In the genomic region with DNA sequence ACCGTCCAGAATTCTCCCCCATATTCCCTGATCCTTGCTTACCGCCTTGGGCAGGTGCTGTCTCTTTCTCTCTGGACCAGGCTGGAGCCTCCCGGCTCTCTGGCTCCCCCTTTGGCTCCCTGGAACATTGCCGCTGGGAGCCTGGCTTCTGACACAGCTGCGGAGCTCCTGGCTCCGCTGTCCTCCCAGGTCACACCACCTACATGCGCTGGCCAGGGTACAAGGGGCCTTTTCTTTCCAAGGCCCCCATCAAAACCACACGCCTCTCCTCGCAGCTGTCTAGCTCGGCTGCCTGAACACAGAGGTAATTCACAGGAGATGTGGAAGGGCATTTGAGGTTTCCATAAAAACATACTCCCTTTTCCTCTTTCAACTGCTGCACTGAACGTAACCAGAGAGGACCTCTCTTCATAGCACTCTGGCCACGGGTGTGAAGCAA, we compare ENCODE assay signal across 8 cellular contexts. TPM values are rescaled to one million over a fixed set of nuclear protein-coding genes. Genes with fewer than 3 reads are reported as not detected.
A peak's percentile ranks its signal among the peaks of the same experiment; 100 is the strongest.
DNase-seq lines count a peak whose midpoint lies in the region; ATAC-seq, FAIRE-seq and TF ChIP-seq lines count a peak whose summit lies in the region.

No MANE protein-coding gene starts in this region.

- H3K27ac ChIP-seq in GM12878 (ENCODE audit: control insufficient read depth, insufficient read depth): no peak overlapping the region

- TF ChIP-seq RAD21 in GM12878 (IDR thresholded peaks at IDR 0.05; ENCODE audit: insufficient read depth, low read depth, low read length): no peak

- H3K9me3 ChIP-seq in NT2/D1 (ENCODE audit: insufficient read depth, low read length) (no peaks in the 10 kb centered on the region), GM12878 (replicated peaks; ENCODE audit: control insufficient read depth, insufficient read depth, low read length) (no peaks in the 10 kb centered on the region)

- TF ChIP-seq EP300 in GM12878 (IDR thresholded peaks at IDR 0.05; ENCODE audit: borderline replicate concordance in 1 of 2, control insufficient read depth in 1 of 2, low read depth in 2 of 2, low read length in 2 of 2): no peak

- no peak for FAIRE-seq in HTR-8/SVneo (lab: Jason Lieb, UNC)
- no peak for FAIRE-seq in GM12878 (lab: Jason Lieb, UNC)

- SMC1A ChIA-PET in GM12878 (lab: Charles Lee; ENCODE audit: uncharacterized antibody, unreplicated experiment): no interaction called here

- H3K4me1 ChIP-seq in NT2/D1 (ENCODE audit: insufficient read depth, insufficient read length): no peaks in the 10 kb centered on the region
- H3K4me1 ChIP-seq in GM12878 (ENCODE audit: control insufficient read depth, insufficient read depth, low read length): no peaks in the 10 kb centered on the region

- H3K36me3 ChIP-seq in NT2/D1 (ENCODE audit: insufficient read depth, insufficient read length, low read length) (no peaks in the 10 kb centered on the region), GM12878 (ENCODE audit: control insufficient read depth in 2 of 2, insufficient read depth in 2 of 2, low read length in 1 of 2) (no peaks in the 10 kb centered on the region)

- intact Hi-C loops in GM12878 (cut with micrococcal nuclease; ENCODE audit: unreplicated experiment): no loop called here

- H3K79me2 ChIP-seq in GM12878 (ENCODE audit: control insufficient read depth, insufficient read depth, low read length): no peaks in the 10 kb centered on the region

- ATAC-seq in GM12878: peak; percentile 81
- peak; percentile 66 for ATAC-seq in stimulated activated effector memory CD8-positive, alpha-beta T cell treated with anti-CD3 and anti-CD28 coated beads, Interleukin-12 subunit alpha, Interleukin-12 subunit beta, amount 100 ng/mL, for 72 hours
- no peak for ATAC-seq in GM21390 (IDR thresholded peaks at IDR 0.05; ENCODE audit: unreplicated experiment)

- peaks cover 20% of the 10 kb centered on the region for H3K27me3 ChIP-seq in NT2/D1 (ENCODE audit: insufficient read depth, insufficient read length)
- H3K27me3 ChIP-seq in GM12878 (replicated peaks in 1 of 2; ENCODE audit: control insufficient read depth in 2 of 2, insufficient read depth in 2 of 2, low read length in 1 of 2): peaks cover 0 to 2% of the 10 kb centered on the region in 2 experiments; a peak in 2 of 4 replicates

- H3K4me1 Mint-ChIP-seq in stimulated activated effector memory CD8-positive, alpha-beta T cell treated with anti-CD3 and anti-CD28 coated beads, Interleukin-12 subunit alpha, Interleukin-12 subunit beta, amount 100 ng/mL, for 72 hours: no peaks in the 10 kb centered on the region

- H2AFZ ChIP-seq in GM12878 (ENCODE audit: control insufficient read depth, low read depth, low read length): no peak overlapping the region

- BruUV-seq in GM12878 (replicated peaks; lab: Mats Ljungman, UMichigan): no TSS peak

- no peak overlapping the region for H3K4me2 ChIP-seq in GM12878 (ENCODE audit: control insufficient read depth, insufficient read depth)

- in situ Hi-C loops in GM12878 (cut with MboI): no loop called here

- H3K9me3 Mint-ChIP-seq in stimulated activated effector memory CD8-positive, alpha-beta T cell treated with anti-CD3 and anti-CD28 coated beads, Interleukin-12 subunit alpha, Interleukin-12 subunit beta, amount 100 ng/mL, for 72 hours: no peaks in the 10 kb centered on the region

- POLR2A ChIA-PET in GM12878 (lab: Charles Lee): no interaction called here

- peak; percentile 39 to 68 (median 44) for TF ChIP-seq CTCF in GM12878 (IDR thresholded peaks at IDR 0.05 in 2 of 3, conservative IDR thresholded peaks at IDR 0.05 in 1 of 3; ENCODE audit: control insufficient read depth in 2 of 3, extremely low read depth in 1 of 3, insufficient read depth in 1 of 3, low read depth in 3 of 3, low read length in 3 of 3)

- CTCF ChIA-PET in GM12878 (lab: Yijun Ruan, JAX): interaction anchor here (1.1 to 3.9 kb wide), 3 partner anchors 11 to 15 kb away, joined by 4 to 31 read pairs (median 5); no protein-coding TSS in a partner anchor

- no peak overlapping the region for H3K9ac ChIP-seq in NT2/D1 (ENCODE audit: insufficient read length, low read depth)
- H3K9ac ChIP-seq in GM12878 (ENCODE audit: control insufficient read depth, insufficient read depth, low read length): no peak overlapping the region

- RAD21 ChIA-PET in GM12878 (lab: Charles Lee; ENCODE audit: unreplicated experiment): no interaction called here

- WGBS in GM12878 (ENCODE audit: insufficient coverage, insufficient replicate concordance, low lambda C conversion rate, missing lambda C conversion rate): 19% methylated on average over 10 of the region's 12 CpGs

- H3K27ac Mint-ChIP-seq in stimulated activated effector memory CD8-positive, alpha-beta T cell treated with anti-CD3 and anti-CD28 coated beads, Interleukin-12 subunit alpha, Interleukin-12 subunit beta, amount 100 ng/mL, for 72 hours: no peak overlapping the region

- DNase-seq in NOMO-1 (lab: John Stamatoyannopoulos, UW; ENCODE audit: unreplicated experiment in 2 of 2) (peak; percentile 10 to 25), NOMO-1 treated with dmso at 0.1 percent for 144 hours (lab: John Stamatoyannopoulos, UW; ENCODE audit: unreplicated experiment) (no peak), HTR-8/SVneo (ENCODE audit: insufficient read length, low spot score) (peak; percentile 63), NT2/D1 (ENCODE audit: low read depth, low spot score) (peak; percentile 81), GM12878 (ENCODE audit: low read depth, low spot score) (no peak), iPS-NIHi7 (ENCODE audit: extremely low spot score) (peak; percentile 81)
- peak in 1 of 2 donors; percentile 29 for DNase-seq in stimulated activated effector memory CD8-positive, alpha-beta T cell treated with anti-CD3 and anti-CD28 coated beads, Interleukin-12 subunit alpha, Interleukin-12 subunit beta, amount 100 ng/mL, for 72 hours (ENCODE audit: low spot score in 2 of 2)

- H3K36me3 Mint-ChIP-seq in stimulated activated effector memory CD8-positive, alpha-beta T cell treated with anti-CD3 and anti-CD28 coated beads, Interleukin-12 subunit alpha, Interleukin-12 subunit beta, amount 100 ng/mL, for 72 hours: no peaks in the 10 kb centered on the region

- no peak overlapping the region for H3K4me3 ChIP-seq in NT2/D1 (ENCODE audit: insufficient read length, low read depth)
- H3K4me3 ChIP-seq in GM12878: no peak overlapping the region

- TF ChIP-seq POLR2A in GM12878 (IDR thresholded peaks at IDR 0.05; ENCODE audit: low read depth, low read length): no peak

- no peak overlapping the region for H3K4me3 Mint-ChIP-seq in stimulated activated effector memory CD8-positive, alpha-beta T cell treated with anti-CD3 and anti-CD28 coated beads, Interleukin-12 subunit alpha, Interleukin-12 subunit beta, amount 100 ng/mL, for 72 hours

- H4K20me1 ChIP-seq in GM12878 (ENCODE audit: control insufficient read depth, insufficient read depth): no peaks in the 10 kb centered on the region

TF ChIP-seq in GM12878, 131 proteins besides CTCF, POLR2A, EP300 and RAD21 (continues in another document):
- TF ChIP-seq RCOR1 (conservative IDR thresholded peaks at IDR 0.05; ENCODE audit: low read depth, low read length) (no peak), FOXM1 (IDR thresholded peaks at IDR 0.05; ENCODE audit: low read depth, low read length) (no peak), HDGF (IDR thresholded peaks at IDR 0.05) (no peak), SMAD1 (IDR thresholded peaks at IDR 0.05; ENCODE audit: low read depth, partially characterized antibody) (no peak), ATF7 (IDR thresholded peaks at IDR 0.05; ENCODE audit: low read depth) (no peak)
- TF ChIP-seq, protein P1, sequence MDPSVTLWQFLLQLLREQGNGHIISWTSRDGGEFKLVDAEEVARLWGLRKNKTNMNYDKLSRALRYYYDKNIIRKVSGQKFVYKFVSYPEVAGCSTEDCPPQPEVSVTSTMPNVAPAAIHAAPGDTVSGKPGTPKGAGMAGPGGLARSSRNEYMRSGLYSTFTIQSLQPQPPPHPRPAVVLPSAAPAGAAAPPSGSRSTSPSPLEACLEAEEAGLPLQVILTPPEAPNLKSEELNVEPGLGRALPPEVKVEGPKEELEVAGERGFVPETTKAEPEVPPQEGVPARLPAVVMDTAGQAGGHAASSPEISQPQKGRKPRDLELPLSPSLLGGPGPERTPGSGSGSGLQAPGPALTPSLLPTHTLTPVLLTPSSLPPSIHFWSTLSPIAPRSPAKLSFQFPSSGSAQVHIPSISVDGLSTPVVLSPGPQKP (IDR thresholded peaks at IDR 0.05; ENCODE audit: low read depth, low read length): no peak

RNA-seq across cellular contexts. Expression of a gene that starts 7.5 kb away (rescaled TPM):
- total RNA-seq in GM12878 (2013; cell fraction: nucleolus; rRNA removed): 0.15 TPM in 1 of 2 replicates, not detected in the other
- total RNA-seq in GM12878 (2014; rRNA removed) (not detected in 2 replicates), GM12878 (2014; rRNA removed; fragmentation: Illumina TruSeq; extraction: Trizol) (not detected in 2 replicates), GM12878 (2021) (not detected in 2 replicates)
- polyA plus RNA-seq in GM12878 (2011; ENCODE audit: low read depth): not detected
- polyA plus RNA-seq in GM12878 (2011; rRNA removed) (0.05 and 0.07 TPM in 2 replicates), GM12878 (2014; fragmentation: Illumina TruSeq; extraction: Trizol) (not detected in 2 replicates), GM12878 (2014; fragmentation: Nextera tagmentation; extraction: Ambion mirVana) (not detected), GM12878 (2014; rRNA removed) (not detected in 2 replicates), GM12878 (2016; fragmentation: Nextera tagmentation; extraction: Ambion mirVana) (not detected)
- polyA plus RNA-seq in GM12878 (2011; cell fraction: cytosol; rRNA removed): 0.03 and 0.05 TPM in 2 replicates
- polyA plus RNA-seq in GM12878 (2011; cell fraction: nucleus; rRNA removed): 0.15 and 0.39 TPM in 2 replicates
- polyA plus RNA-seq in GM12878 (2012): not detected in 2 replicates
- 0.05 and 0.15 TPM in 2 replicates for polyA minus RNA-seq in GM12878 (2011; rRNA and poly(A)+ RNA removed)
- polyA minus RNA-seq in GM12878 (2011; cell fraction: cytosol; rRNA and poly(A)+ RNA removed): not detected in 2 replicates
- 0.19 and 0.36 TPM in 2 replicates for polyA minus RNA-seq in GM12878 (2011; cell fraction: nucleus; rRNA and poly(A)+ RNA removed)

Comparison
In these comparisons a context has a peak if more than half of its experiments do, and no peak if none do; other contexts are left out.
1. DNase-seq: peak in NOMO-1 (2 of 2), HTR-8/SVneo (single experiment), NT2/D1 (single experiment) and iPS-NIHi7 (single experiment); none in NOMO-1 treated with dmso at 0.1 percent for 144 hours (single experiment) and GM12878 (single experiment).